Comparison of ENCODE assay signal across 8 cellular contexts in genomic region chrX:119237526-119238035, GRCh38. TPM values are rescaled to one million over a fixed set of nuclear protein-coding genes. Genes with fewer than 3 reads are reported as not detected.
A peak's percentile ranks its signal among the peaks of the same experiment; 100 is the strongest.
DNase-seq lines count a peak whose midpoint lies in the region; ATAC-seq and TF ChIP-seq lines count a peak whose summit lies in the region.

No MANE protein-coding gene starts in this region.

- H3K4me1 ChIP-seq in adipocyte (ENCODE audit: control insufficient read depth, insufficient read depth, low read length) (peaks cover 45% of the 10 kb centered on the region), liver (ENCODE audit: control insufficient read depth in 4 of 4, insufficient read depth in 4 of 4, low read length in 3 of 4) (peaks cover 5 to 25% (median 23%) of the 10 kb centered on the region in 4 donors), upper lobe of left lung (peaks cover 0 to 10% (median 2%) of the 10 kb centered on the region in 4 donors)

- peaks cover 35% of the 10 kb centered on the region for H3K4me1 Mint-ChIP-seq in activated naive CD4-positive, alpha-beta T cell treated with anti-CD3 and anti-CD28 coated beads for 36 hours (ENCODE audit: low read depth)

- no peak for DNase-seq in activated naive CD4-positive, alpha-beta T cell treated with anti-CD3 and anti-CD28 coated beads for 36 hours
- DNase-seq in activated naive CD4-positive, alpha-beta T cell treated with Interleukin-2 at 50 U/mL for 16 hours = no peak
- DNase-seq in adipocyte (ENCODE audit: low read depth) (peak; percentile 25), upper lobe of left lung (no peak), RPMI8226 (no peak), HuH-7 (ENCODE audit: low spot score) (no peak), DMS79 treated with DMSO at 0.1 percent for 48 hours (lab: John Stamatoyannopoulos, UW) (no peak)

- H3K4me3 Mint-ChIP-seq in activated naive CD4-positive, alpha-beta T cell treated with anti-CD3 and anti-CD28 coated beads for 36 hours = peak overlapping the region; percentile 86

- H3K4me3 ChIP-seq in adipocyte (ENCODE audit: low read length) (peak overlapping the region; percentile 80), liver (ENCODE audit: low read depth in 1 of 3, low read length in 3 of 3) (peak overlapping the region; percentile 76 to 89 (median 85)), upper lobe of left lung (peak overlapping the region in 3 of 4 donors; percentile 57 to 85 (median 71))

- ATAC-seq in upper lobe of left lung (ENCODE audit: low FRiP score in 2 of 2) = no peak

- peak overlapping the region; percentile 71 for H3K27ac Mint-ChIP-seq in activated naive CD4-positive, alpha-beta T cell treated with anti-CD3 and anti-CD28 coated beads for 36 hours

- no peak for TF ChIP-seq POLR2A in upper lobe of left lung (IDR thresholded peaks at IDR 0.05)

- intact Hi-C loops in activated naive CD4-positive, alpha-beta T cell treated with anti-CD3 and anti-CD28 coated beads for 36 hours (cut with micrococcal nuclease) = loop anchor here (2.0 to 10.0 kb wide), 5 partner anchors 29 to 1317 kb away; partner anchors contain the start of genes NDUFA1, RNF113A, UBE2A and WDR44

- TF ChIP-seq CTCF in liver (IDR thresholded peaks at IDR 0.05; ENCODE audit: low read depth, low read length, missing input control) (no peak), upper lobe of left lung (IDR thresholded peaks at IDR 0.05) (no peak)

- H3K27me3 ChIP-seq in adipocyte (replicated peaks; ENCODE audit: control insufficient read depth, insufficient read depth, low read length) (no peaks in the 10 kb centered on the region), liver (ENCODE audit: control insufficient read depth in 4 of 4, insufficient read depth in 4 of 4, low read length in 3 of 4) (no peaks in the 10 kb centered on the region), upper lobe of left lung (peaks cover 0 to 7% (median 0%) of the 10 kb centered on the region in 4 donors)

- H3K9ac ChIP-seq in adipocyte (ENCODE audit: low read length) = peak overlapping the region; percentile 92
- H3K9ac ChIP-seq in liver (ENCODE audit: low read depth in 1 of 2, low read length in 2 of 2) = peak overlapping the region in 1 of 2 donors; percentile 76

- TF ChIP-seq EP300 in upper lobe of left lung (IDR thresholded peaks at IDR 0.05) = no peak

- TF ChIP-seq RAD21 in liver (IDR thresholded peaks at IDR 0.05) = no peak

- H3K9me3 ChIP-seq in adipocyte (ENCODE audit: control insufficient read depth, low read length) = no peaks in the 10 kb centered on the region
- no peaks in the 10 kb centered on the region for H3K9me3 ChIP-seq in liver (ENCODE audit: control insufficient read depth in 4 of 4, low read length in 3 of 4)
- H3K9me3 ChIP-seq in upper lobe of left lung = no peaks in the 10 kb centered on the region

- no peaks in the 10 kb centered on the region for H3K9me3 Mint-ChIP-seq in activated naive CD4-positive, alpha-beta T cell treated with anti-CD3 and anti-CD28 coated beads for 36 hours

- H3K36me3 ChIP-seq in adipocyte (ENCODE audit: control insufficient read depth, insufficient read depth, low read length, severe bottlenecking) (peaks cover 5% of the 10 kb centered on the region), liver (ENCODE audit: control insufficient read depth in 4 of 4, insufficient read depth in 3 of 4, low read depth in 1 of 4, low read length in 3 of 4) (no peaks in the 10 kb centered on the region), upper lobe of left lung (peaks cover 0 to 1% (median 0%) of the 10 kb centered on the region in 4 donors)

- CTCF ChIA-PET in activated naive CD4-positive, alpha-beta T cell treated with anti-CD3 and anti-CD28 coated beads for 36 hours (lab: Charles Lee) = interaction anchor here (1.1 to 1.2 kb wide), 2 partner anchors 8 to 36 kb away, joined by 3 read pairs; no protein-coding TSS in a partner anchor

- WGBS in liver = 28% methylated on average over 7 of the region's 7 CpGs
- 58 to 66% methylated on average over 7 of the region's 7 CpGs for WGBS in upper lobe of left lung, 2 donors

- H3K27ac ChIP-seq in liver (ENCODE audit: low read depth in 1 of 2, low read length in 2 of 2) (peak overlapping the region; percentile 81 to 89), upper lobe of left lung (no peak overlapping the region)

- H3K36me3 Mint-ChIP-seq in activated naive CD4-positive, alpha-beta T cell treated with anti-CD3 and anti-CD28 coated beads for 36 hours (ENCODE audit: low read depth) = peaks cover 6% of the 10 kb centered on the region

- H3K27me3 Mint-ChIP-seq in activated naive CD4-positive, alpha-beta T cell treated with anti-CD3 and anti-CD28 coated beads for 36 hours (ENCODE audit: low read depth) = no peaks in the 10 kb centered on the region

TF ChIP-seq in liver, 16 proteins besides CTCF, POLR2A, EP300 and RAD21:
- TF ChIP-seq FOXA2 (IDR thresholded peaks at IDR 0.05) (no peak), MAX (IDR thresholded peaks at IDR 0.05) (no peak)

RNA-seq across cellular contexts. Expression of gene PGRMC1, which starts 1.5 kb away (rescaled TPM):
- total RNA-seq in activated naive CD4-positive, alpha-beta T cell treated with anti-CD3 and anti-CD28 coated beads for 36 hours = 10 to 100 TPM; 26.3 to 27.0 TPM
- total RNA-seq in liver (100 to 1,000 TPM; 180 to 314 TPM), upper lobe of left lung (100 to 1,000 TPM in 2 of 6 donors, 10 to 100 TPM in 4; 28.3 to 112 (median 74.3) TPM)
- polyA plus RNA-seq in liver = 100 to 1,000 TPM; 267 to 346 TPM

Comparison
In these comparisons a context has a peak if more than half of its experiments do, and no peak if none do; other contexts are left out.
1. H3K27ac ChIP-seq: peak in liver (2 of 2); none in upper lobe of left lung (0 of 4).
2. Peak in every context shown above with its lines, with median percentiles within 50 percentile points of each other: H3K4me3 ChIP-seq.